Comparison of ENCODE assay signal across 18 cellular contexts in the genomic region with DNA sequence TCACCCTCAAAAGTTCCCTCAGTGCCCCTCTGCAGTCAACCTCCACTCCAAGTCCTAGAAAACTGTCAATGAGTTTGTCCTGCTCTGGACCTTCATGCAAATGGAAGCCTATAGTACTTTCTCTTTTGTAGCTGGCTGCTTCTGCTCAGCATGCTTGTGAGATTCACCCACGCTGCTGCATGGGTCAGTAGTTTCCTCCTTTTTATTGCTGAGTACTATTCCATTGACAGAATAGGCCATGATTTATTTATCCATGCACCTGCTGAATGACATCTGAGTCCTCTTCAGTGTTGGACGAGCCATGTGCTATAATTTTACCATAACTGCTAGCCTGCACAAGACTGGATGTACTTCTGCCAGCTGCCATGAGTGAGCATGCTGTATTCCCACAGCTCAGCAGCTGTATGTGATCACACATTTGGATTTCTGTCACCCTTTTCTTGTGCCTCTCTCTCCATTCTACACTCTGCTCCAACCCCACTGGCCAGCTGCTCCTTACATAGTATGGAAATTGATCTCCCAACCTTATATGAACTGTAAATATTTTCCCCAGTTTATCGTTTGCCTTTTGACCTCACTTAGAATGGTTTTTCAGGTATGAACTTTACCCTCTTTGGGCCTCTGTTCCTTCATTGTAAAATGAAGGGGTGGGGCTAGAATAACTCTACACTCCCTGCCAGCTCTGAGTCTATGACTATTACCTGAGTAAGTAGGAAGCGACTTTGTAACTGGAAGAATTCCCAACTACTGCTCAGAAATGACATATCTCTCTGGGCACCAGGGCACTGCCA. TPM values are rescaled to one million over a fixed set of nuclear protein-coding genes. Genes with fewer than 3 reads are reported as not detected.
DNase-seq lines count a peak whose midpoint lies in the region; ATAC-seq and TF ChIP-seq lines count a peak whose summit lies in the region.
"Had no signal": no experiment of that assay in that cellular context is flagged by ENCODE, and none has a peak within 500 bp of the region (broad histone marks: within the 10 kb centered on the region; RNA-seq: fewer than 3 reads in every experiment).

No MANE protein-coding gene starts in this region.

- DNase-seq in left ventricle myocardium inferior (no peak), right atrium auricular region (ENCODE audit: low spot score) (no peak), RWPE2 (ENCODE audit: low spot score) (no peak), kidney glomerular epithelial cell (lab: John Stamatoyannopoulos, UW) (peak; percentile 30), uterus (no peak), NCI-H1092 treated with DMSO at 0.1 percent for 48 hours (lab: John Stamatoyannopoulos, UW) (no peak), activated gamma-delta T cell treated with Interleukin-2 at 50 U/mL for 16 hours (no peak), NCI-H146 treated with DMSO at 0.1 percent for 48 hours (lab: John Stamatoyannopoulos, UW; ENCODE audit: unreplicated experiment) (no peak)
- DNase-seq: activated T-cell treated with anti-CD3 and anti-CD28 coated beads, Interleukin-2, amount 50 U/mL, for 4 hours; DND-41; Karpas-422; midbrain; NCI-H2081 treated with DMSO at 0.1 percent for 48 hours; NK-92 treated with Interleukin-12 subunit alpha and Interleukin-12 subunit beta, amount 100 ng/mL, for 24 hours; stimulated activated CD4-positive, alpha-beta T cell treated with anti-CD3 and anti-CD28 coated beads, Interleukin-1b, Interleukin-23, amount 100 ng/mL, for 48 hours; stimulated activated CD8-positive, alpha-beta memory T cell treated with anti-CD3 and anti-CD28 coated beads, Interleukin-4, amount 100 ng/mL, for 48 hours had no signal

- no peak for TF ChIP-seq POLR2A in uterus (IDR thresholded peaks at IDR 0.05)

- peak; percentile 44 for ATAC-seq in RWPE2 (ENCODE audit: low read depth)
- ATAC-seq: activated CD4-positive, CD25-positive, alpha-beta regulatory T cell treated with anti-CD3 and anti-CD28 coated beads, Interleukin-2, amount 50 U/mL, for 24 hours; activated T-cell treated with anti-CD3 and anti-CD28 coated beads, Interleukin-2, amount 50 U/mL, for 4 hours had no signal

- peak overlapping the region; percentile 16 for H3K27ac ChIP-seq in left ventricle myocardium inferior (replicated peaks)
- no peak overlapping the region for H3K27ac ChIP-seq in right atrium auricular region
- H3K27ac ChIP-seq in RWPE2 (ENCODE audit: poor library complexity, severe bottlenecking) = peak overlapping the region; percentile 100
- peak overlapping the region; percentile 82 to 87 for H3K27ac ChIP-seq in uterus
- H3K27ac ChIP-seq: coronary artery had no signal

- no peaks in the 10 kb centered on the region for H3K36me3 ChIP-seq in left ventricle myocardium inferior
- no peaks in the 10 kb centered on the region for H3K36me3 ChIP-seq in right atrium auricular region
- peaks cover 63% of the 10 kb centered on the region for H3K36me3 ChIP-seq in RWPE2 (ENCODE audit: low read depth)
- H3K36me3 ChIP-seq in uterus = no peaks in the 10 kb centered on the region

- TF ChIP-seq CTCF in left ventricle myocardium inferior (IDR thresholded peaks at IDR 0.05; ENCODE audit: borderline replicate concordance) (no peak), right atrium auricular region (IDR thresholded peaks at IDR 0.05) (no peak), RWPE2 (IDR thresholded peaks at IDR 0.05; ENCODE audit: poor library complexity, severe bottlenecking) (no peak), uterus (IDR thresholded peaks at IDR 0.05) (no peak)

- H3K9me3 ChIP-seq in left ventricle myocardium inferior (replicated peaks) = no peaks in the 10 kb centered on the region
- no peaks in the 10 kb centered on the region for H3K9me3 ChIP-seq in right atrium auricular region
- H3K9me3 ChIP-seq in RWPE2 (ENCODE audit: severe bottlenecking) = no peaks in the 10 kb centered on the region
- no peaks in the 10 kb centered on the region for H3K9me3 ChIP-seq in uterus

- peaks cover 18% of the 10 kb centered on the region for H3K4me1 ChIP-seq in left ventricle myocardium inferior
- no peaks in the 10 kb centered on the region for H3K4me1 ChIP-seq in right atrium auricular region
- H3K4me1 ChIP-seq in RWPE2 (ENCODE audit: insufficient read depth, poor library complexity, severe bottlenecking) = peaks cover 55% of the 10 kb centered on the region
- H3K4me1 ChIP-seq in uterus = peaks cover 0 to 5% of the 10 kb centered on the region in 2 donors

- H3K27me3 ChIP-seq in left ventricle myocardium inferior (ENCODE audit: low read depth) (peaks cover 9% of the 10 kb centered on the region), right atrium auricular region (no peaks in the 10 kb centered on the region), RWPE2 (ENCODE audit: insufficient read depth, poor library complexity, severe bottlenecking) (no peaks in the 10 kb centered on the region), uterus (no peaks in the 10 kb centered on the region)

- H3K4me3 ChIP-seq in left ventricle myocardium inferior (no peak overlapping the region), right atrium auricular region (no peak overlapping the region), RWPE2 (ENCODE audit: severe bottlenecking) (no peak overlapping the region), uterus (no peak overlapping the region)
- H3K4me3 ChIP-seq: coronary artery had no signal

- intact Hi-C loops in left ventricle myocardium inferior (cut with micrococcal nuclease) (no loop called here), uterus (cut with DNase I; ENCODE audit: low total_unique reads) (loop anchor here (5.0 kb wide), 1 partner anchor 92 kb away; no protein-coding TSS in a partner anchor)

RNA-seq across cellular contexts. Expression of a gene that starts 26.2 kb away (rescaled TPM):
- total RNA-seq in left ventricle myocardium inferior (0.25 TPM), right atrium auricular region (1 to 10 TPM in 1 of 2 donors, under 1 TPM in 1; 0.48 to 2.8 TPM), uterus (10 to 100 TPM in 1 of 4 donors, 1 to 10 TPM in 3; 1.8 to 14.2 (median 4.0) TPM)

Comparison
In these comparisons a context has a peak if more than half of its experiments do, and no peak if none do; other contexts are left out.
1. H3K27ac ChIP-seq: peak in left ventricle myocardium inferior (single experiment), RWPE2 (single experiment) and uterus (2 of 2); none in right atrium auricular region (0 of 2).